ENCODE assay signal across 13 cellular contexts in the genomic region with DNA sequence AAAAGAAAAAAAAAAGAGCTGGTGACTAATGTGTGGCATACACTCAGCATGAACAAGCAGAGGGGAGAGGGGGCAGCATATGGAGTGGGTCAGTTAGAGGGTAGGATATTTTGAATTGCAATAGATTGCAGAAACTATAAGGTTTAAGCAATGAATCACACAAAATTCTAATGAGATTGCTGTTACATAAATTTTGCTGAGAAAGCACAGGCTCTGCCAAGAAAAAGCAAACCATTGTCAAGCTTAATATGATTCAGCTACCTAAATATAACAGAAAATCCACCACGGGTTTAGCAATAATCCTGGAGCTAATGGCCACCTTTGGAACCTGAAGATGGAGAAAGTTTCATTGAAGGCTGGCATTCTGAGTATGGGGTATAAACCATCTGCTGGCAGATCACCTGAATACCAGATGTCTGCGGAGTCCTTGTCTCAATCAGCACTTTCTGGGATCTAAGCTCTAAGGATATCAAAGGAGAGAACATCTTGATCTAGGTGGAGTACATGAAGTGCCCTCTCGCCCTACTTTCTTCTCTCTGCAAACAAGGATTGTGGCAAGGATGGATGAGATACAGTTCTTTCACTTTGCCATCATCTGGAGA. TPM values are rescaled to one million over a fixed set of nuclear protein-coding genes. Genes with fewer than 3 reads are reported as not detected.
DNase-seq lines count a peak whose midpoint lies in the region; ATAC-seq, FAIRE-seq and TF ChIP-seq lines count a peak whose summit lies in the region.
"Had no signal": no experiment of that assay in that cellular context is flagged by ENCODE, and none has a peak within 500 bp of the region (broad histone marks: within the 10 kb centered on the region; RNA-seq: fewer than 3 reads in every experiment).

No MANE protein-coding gene starts in this region.

- H3K4me2 ChIP-seq in A549: no peak overlapping the region

- POLR2A ChIA-PET in A549 (lab: Yijun Ruan, JAX): interaction anchor here (0.6 to 1.8 kb wide), 2 partner anchors 59 to 95 kb away, joined by 3 to 5 read pairs; partner anchors contain the start of gene EXOSC10

- CTCF ChIA-PET in A549 (lab: Yijun Ruan, JAX): interaction anchor here (0.8 kb wide), 1 partner anchor 215 kb away, joined by 4 read pairs; no protein-coding TSS in a partner anchor

- no peak for TF ChIP-seq CTCF in A549 (IDR thresholded peaks at IDR 0.05)
- TF ChIP-seq CTCF in bronchial epithelial cell (IDR thresholded peaks at IDR 0.05; ENCODE audit: insufficient read depth, low read length, severe bottlenecking): no peak
- no peak for TF ChIP-seq CTCF in right lobe of liver (IDR thresholded peaks at IDR 0.05)

- no peak for DNase-seq in A549 (ENCODE audit: low read depth in 1 of 2, low spot score in 1 of 2)
- DNase-seq in HS-27A (ENCODE audit: low read depth): peak; percentile 75
- peak; percentile 96 for DNase-seq in bronchial epithelial cell (ENCODE audit: low read depth)
- DNase-seq in right lobe of liver: no peak
- DNase-seq in NCI-H2196 (lab: John Stamatoyannopoulos, UW; ENCODE audit: unreplicated experiment): no peak
- DNase-seq in iPS-NIHi7 (ENCODE audit: extremely low spot score): no peak
- no peak for DNase-seq in activated effector memory CD4-positive, alpha-beta T cell treated with Interleukin-2 at 50 U/mL for 16 hours
- DNase-seq: activated CD4-positive, alpha-beta memory T cell treated with anti-CD3 and anti-CD28 coated beads for 36 hours; COR-L47; effector CD4-positive, alpha-beta T cell; naive B cell; NCI-H345 had no signal

- TF ChIP-seq EP300 in A549 (IDR thresholded peaks at IDR 0.05): no peak

- no peak overlapping the region; a peak in 2 of 6 replicates for H3K27ac ChIP-seq in A549
- H3K27ac ChIP-seq in right lobe of liver: peak overlapping the region in 2 of 3 donors; percentile 52 to 72

- TF ChIP-seq POLR2A in A549 (IDR thresholded peaks at IDR 0.05; ENCODE audit: low read length): no peak
- no peak for TF ChIP-seq POLR2A in right lobe of liver (IDR thresholded peaks at IDR 0.05)

- H3K4me3 ChIP-seq in A549: no peak overlapping the region
- no peak overlapping the region for H3K4me3 ChIP-seq in bronchial epithelial cell (ENCODE audit: low read depth, low read length)
- no peak overlapping the region for H3K4me3 ChIP-seq in right lobe of liver

- FAIRE-seq in A549 (lab: Jason Lieb, UNC): no peak
- FAIRE-seq in bronchial epithelial cell (lab: Jason Lieb, UNC): no peak

- TF ChIP-seq RAD21 in A549 (conservative IDR thresholded peaks at IDR 0.05 in 1 of 2, IDR thresholded peaks at IDR 0.05 in 1 of 2): no peak

- no peaks in the 10 kb centered on the region for H3K9me3 ChIP-seq in A549
- H3K9me3 ChIP-seq in right lobe of liver: no peaks in the 10 kb centered on the region

- H3K27me3 ChIP-seq in bronchial epithelial cell (ENCODE audit: control insufficient read depth, insufficient read depth, low read length) (no peaks in the 10 kb centered on the region), right lobe of liver (no peaks in the 10 kb centered on the region)

- intact Hi-C loops in right lobe of liver (cut with DNase I): no loop called here

- H3K36me3 ChIP-seq in bronchial epithelial cell (ENCODE audit: control insufficient read depth, insufficient read depth, low read length) (peaks cover 6% of the 10 kb centered on the region), right lobe of liver (peaks cover 0 to 16% (median 0%) of the 10 kb centered on the region in 4 donors)

- H3K4me1 ChIP-seq in A549 (peaks cover 4% of the 10 kb centered on the region; the same call in 1 of the 3 replicates), right lobe of liver (peaks cover 0 to 19% (median 8%) of the 10 kb centered on the region in 4 donors)

- ATAC-seq in A549 (peak; percentile 59 to 63; a peak in 4 of 6 replicates), right lobe of liver (peak in 2 of 4 donors; percentile 29 to 72), GM18867 (IDR thresholded peaks at IDR 0.05; ENCODE audit: unreplicated experiment) (no peak)

- WGBS in A549 (ENCODE audit: missing lambda C conversion rate): 63% methylated on average over 3 of the region's 3 CpGs
- 31% methylated on average over 2 of the region's 3 CpGs for WGBS in right lobe of liver (ENCODE audit: insufficient coverage, low coverage, low lambda C conversion rate, missing lambda C conversion rate)

TF ChIP-seq in A549, 52 proteins besides CTCF, POLR2A, EP300 and RAD21:
- TF ChIP-seq CBX2 (IDR thresholded peaks at IDR 0.05; ENCODE audit: borderline replicate concordance, low read depth) (no peak), HOXB5 (CRISPR knock-in tag; IDR thresholded peaks at IDR 0.05) (no peak), MAFK (IDR thresholded peaks at IDR 0.05; ENCODE audit: partially characterized antibody) (no peak), ZC3H11A (IDR thresholded peaks at IDR 0.05) (no peak), BCL3 (IDR thresholded peaks at IDR 0.05) (no peak), ESRRA (IDR thresholded peaks at IDR 0.05; ENCODE audit: borderline replicate concordance, low read length) (no peak), ZFP36 (IDR thresholded peaks at IDR 0.05; ENCODE audit: borderline replicate concordance, partially characterized antibody) (no peak), FOXS1 (CRISPR knock-in tag; IDR thresholded peaks at IDR 0.05) (no peak), CEBPB (IDR thresholded peaks at IDR 0.05) (no peak), KDM1A (IDR thresholded peaks at IDR 0.05; ENCODE audit: low read depth) (no peak), TP53 (CRISPR knock-in tag; IDR thresholded peaks at IDR 0.05) (no peak), REST (IDR thresholded peaks at IDR 0.05) (no peak), PHF8 (IDR thresholded peaks at IDR 0.05; ENCODE audit: borderline replicate concordance, low read depth) (no peak), PBX3 (IDR thresholded peaks at IDR 0.05) (no peak)
- TF ChIP-seq, protein P1, sequence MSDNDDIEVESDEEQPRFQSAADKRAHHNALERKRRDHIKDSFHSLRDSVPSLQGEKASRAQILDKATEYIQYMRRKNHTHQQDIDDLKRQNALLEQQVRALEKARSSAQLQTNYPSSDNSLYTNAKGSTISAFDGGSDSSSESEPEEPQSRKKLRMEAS (IDR thresholded peaks at IDR 0.05): no peak
TF ChIP-seq in A549: peak in this region for 0.

RNA-seq across cellular contexts. Expression of gene ANGPTL7, which starts 30.3 kb away (rescaled TPM):
- polyA plus RNA-seq in A549 (2011; rRNA removed): not detected in 2 replicates
- not detected in 2 replicates for polyA plus RNA-seq in A549 (2012; cell fraction: cytosol; rRNA removed)
- polyA plus RNA-seq in A549 (2012; cell fraction: nucleus; rRNA removed): not detected in 2 replicates
- not detected in 3 replicates for polyA plus RNA-seq in A549 (2017; fragmentation: RNase III; extraction: RNeasy Plus Mini Kit Qiagen cat#74134 plus additional on column Dnase treatment)
- not detected in 2 replicates for polyA minus RNA-seq in A549 (2011; rRNA and poly(A)+ RNA removed)
- not detected in 2 replicates for total RNA-seq in bronchial epithelial cell
- not detected for total RNA-seq in right lobe of liver
- total RNA-seq: activated CD4-positive, alpha-beta memory T cell treated with anti-CD3 and anti-CD28 coated beads for 36 hours had no signal

RNA-seq across cellular contexts. Expression of gene EXOSC10, which starts 59.2 kb away (rescaled TPM):
- polyA plus RNA-seq in A549 (2011; rRNA removed) (74.0 and 76.9 TPM in 2 replicates), A549 (2017; fragmentation: RNase III; extraction: RNeasy Plus Mini Kit Qiagen cat#74134 plus additional on column Dnase treatment) (45.4 to 47.8 TPM (median 47.4 TPM) in 3 replicates)
- 40.3 and 42.1 TPM in 2 replicates for polyA plus RNA-seq in A549 (2012; cell fraction: cytosol; rRNA removed)
- polyA plus RNA-seq in A549 (2012; cell fraction: nucleus; rRNA removed): 74.3 and 97.9 TPM in 2 replicates
- 40.9 and 41.2 TPM in 2 replicates for polyA minus RNA-seq in A549 (2011; rRNA and poly(A)+ RNA removed)
- total RNA-seq in bronchial epithelial cell (37.4 and 45.1 TPM in 2 replicates), right lobe of liver (10 to 100 TPM; 13.4 to 32.4 (median 20.7) TPM)

Comparison
In these comparisons a context has a peak if more than half of its experiments do, and no peak if none do; other contexts are left out.
1. DNase-seq: peak in HS-27A (single experiment) and bronchial epithelial cell (single experiment); none in A549 (0 of 2), right lobe of liver (0 of 3), NCI-H2196 (single experiment), iPS-NIHi7 (single experiment) and activated effector memory CD4-positive, alpha-beta T cell treated with Interleukin-2 at 50 U/mL for 16 hours (single experiment).
2. H3K27ac ChIP-seq: peak in right lobe of liver (2 of 3); none in A549 (0 of 2).